In genomic region chr1:244450597-244451538, GRCh38 we compare ENCODE assay signal across 8 cellular contexts. TPM values are rescaled to one million over a fixed set of nuclear protein-coding genes. Genes with fewer than 3 reads are reported as not detected.
A peak's percentile ranks its signal among the peaks of the same experiment; 100 is the strongest.
DNase-seq lines count a peak whose midpoint lies in the region; ATAC-seq and TF ChIP-seq lines count a peak whose summit lies in the region.

No MANE protein-coding gene starts in this region.

- H3K27ac Mint-ChIP-seq in activated B cell treated with CpG ODN at 0.5 μM for 24 hours (peak overlapping the region; percentile 96), chondrocyte (ENCODE audit: unreplicated experiment) (peak overlapping the region; percentile 94)

- DNase-seq in GM03348 (ENCODE audit: low spot score) (peak; percentile 72), GOT3 (lab: John Stamatoyannopoulos, UW) (peak; percentile 40), MM.1S (peak; percentile 73), activated B cell treated with CpG ODN at 0.5 μM for 24 hours (peak; percentile 60), chondrocyte (ENCODE audit: low spot score) (no peak), kidney epithelial cell (ENCODE audit: low read depth) (no peak), SHP77 (lab: John Stamatoyannopoulos, UW) (no peak)
- peak; percentile 55 for DNase-seq in stimulated activated CD4-positive, alpha-beta T cell treated with anti-CD3 and anti-CD28 coated beads, Interleukin-2, amount 100 ng/mL, for 4 hours (ENCODE audit: low read depth)

- POLR2A ChIA-PET in activated B cell treated with CpG ODN at 0.5 μM for 24 hours (lab: Charles Lee): interaction anchor here (0.5 to 1.9 kb wide), 8 partner anchors 9 to 1195 kb away, joined by 3 to 14 read pairs (median 4); partner anchors contain the start of genes CATSPERE and SDCCAG8

- H2AFZ ChIP-seq in MM.1S (ENCODE audit: low read length): peak overlapping the region; percentile 72

- no peaks in the 10 kb centered on the region for H3K9me3 ChIP-seq in MM.1S (replicated peaks; ENCODE audit: insufficient read depth, low read length)

- H3K9ac ChIP-seq in MM.1S (ENCODE audit: low read length): peak overlapping the region; percentile 96

- H3K9me2 ChIP-seq in MM.1S (replicated peaks; ENCODE audit: insufficient read depth, low read length): no peaks in the 10 kb centered on the region

- peak overlapping the region; percentile 91 for H3K4me2 ChIP-seq in MM.1S (ENCODE audit: low read depth, low read length)

- H3K27me3 ChIP-seq in MM.1S (replicated peaks; ENCODE audit: insufficient read depth, low read length): no peaks in the 10 kb centered on the region
- no peaks in the 10 kb centered on the region for H3K27me3 ChIP-seq in kidney epithelial cell (ENCODE audit: control insufficient read depth, insufficient read depth, low read length)

- peak overlapping the region; percentile 95 for H3K27ac ChIP-seq in MM.1S (ENCODE audit: low read length)

- H3K27me3 Mint-ChIP-seq in activated B cell treated with CpG ODN at 0.5 μM for 24 hours: no peaks in the 10 kb centered on the region
- H3K27me3 Mint-ChIP-seq in chondrocyte (ENCODE audit: low read depth): no peaks in the 10 kb centered on the region

- H3F3A ChIP-seq in MM.1S (ENCODE audit: insufficient read depth, low read length): peaks cover 16% of the 10 kb centered on the region

- CTCF ChIA-PET in activated B cell treated with CpG ODN at 0.5 μM for 24 hours (lab: Charles Lee): no interaction called here

- intact Hi-C loops in activated B cell treated with CpG ODN at 0.5 μM for 24 hours (cut with micrococcal nuclease): loop anchor here (1.0 to 10.0 kb wide), 7 partner anchors 16 to 704 kb away; partner anchors contain the start of genes COX20 and KIF26B

- TF ChIP-seq CTCF in MM.1S (IDR thresholded peaks at IDR 0.05; ENCODE audit: low read length): no peak
- TF ChIP-seq CTCF in activated B cell treated with CpG ODN at 0.5 μM for 24 hours (IDR thresholded peaks at IDR 0.05): no peak
- TF ChIP-seq CTCF in chondrocyte (IDR thresholded peaks at IDR 0.05): no peak
- TF ChIP-seq CTCF in kidney epithelial cell (IDR thresholded peaks at IDR 0.05; ENCODE audit: insufficient read depth, low read length, poor library complexity, severe bottlenecking): no peak

- H3K4me3 ChIP-seq in MM.1S (ENCODE audit: low read length) (peak overlapping the region; percentile 96), kidney epithelial cell (ENCODE audit: low read depth, low read length) (peak overlapping the region; percentile 79)

- ATAC-seq in activated B cell treated with CpG ODN at 0.5 μM for 24 hours (ENCODE audit: low read depth): no peak

- H3K36me3 ChIP-seq in MM.1S (replicated peaks; ENCODE audit: insufficient read depth, low read length) (peaks cover 9% of the 10 kb centered on the region; the same call in 1 of the 2 replicates), kidney epithelial cell (ENCODE audit: control insufficient read depth, insufficient read depth, low read length) (no peaks in the 10 kb centered on the region)

- H3K4me1 ChIP-seq in MM.1S (ENCODE audit: low read length): peaks cover 19% of the 10 kb centered on the region

- peak overlapping the region; percentile 95 for H3K4me3 Mint-ChIP-seq in activated B cell treated with CpG ODN at 0.5 μM for 24 hours
- H3K4me3 Mint-ChIP-seq in chondrocyte (ENCODE audit: unreplicated experiment): peak overlapping the region; percentile 82

- H3K4me1 Mint-ChIP-seq in activated B cell treated with CpG ODN at 0.5 μM for 24 hours: peaks cover 40% of the 10 kb centered on the region
- H3K4me1 Mint-ChIP-seq in chondrocyte (ENCODE audit: low read depth): peaks cover 64% of the 10 kb centered on the region

- peaks cover 57% of the 10 kb centered on the region for H3K79me2 ChIP-seq in MM.1S (ENCODE audit: low read length)

- peaks cover 38% of the 10 kb centered on the region for H3K36me3 Mint-ChIP-seq in activated B cell treated with CpG ODN at 0.5 μM for 24 hours (ENCODE audit: low read depth)
- H3K36me3 Mint-ChIP-seq in chondrocyte (ENCODE audit: low read depth): peaks cover 1% of the 10 kb centered on the region

- H3K9me3 Mint-ChIP-seq in activated B cell treated with CpG ODN at 0.5 μM for 24 hours (no peaks in the 10 kb centered on the region), chondrocyte (ENCODE audit: low read depth) (peaks cover 3% of the 10 kb centered on the region)

- H4K20me1 ChIP-seq in MM.1S (ENCODE audit: insufficient read depth, low read length): 0 out of 2 replicates have a peak, but pooled peaks cover 12% of the 10 kb centered on the region

RNA-seq across cellular contexts. Expression of gene ADSS2, which starts 0.8 kb away (rescaled TPM):
- total RNA-seq in activated B cell treated with CpG ODN at 0.5 μM for 24 hours: 37.5 and 42.2 TPM in 2 replicates
- 43.8 to 53.6 TPM (median 47.7 TPM) in 3 replicates for total RNA-seq in chondrocyte
- total RNA-seq in kidney epithelial cell: 42.0 and 42.4 TPM in 2 replicates

RNA-seq across cellular contexts. Expression of gene CATSPERE, which starts 10.2 kb away (rescaled TPM):
- total RNA-seq in activated B cell treated with CpG ODN at 0.5 μM for 24 hours (0.91 and 1.1 TPM in 2 replicates), chondrocyte (1.5 to 2.3 TPM (median 2.3 TPM) in 3 replicates), kidney epithelial cell (0.13 and 0.21 TPM in 2 replicates)

Comparison
In these comparisons a context has a peak if more than half of its experiments do, and no peak if none do; other contexts are left out.
1. DNase-seq: peak in GM03348 (single experiment), GOT3 (single experiment), MM.1S (single experiment), activated B cell treated with CpG ODN at 0.5 μM for 24 hours (single experiment) and stimulated activated CD4-positive, alpha-beta T cell treated with anti-CD3 and anti-CD28 coated beads, Interleukin-2, amount 100 ng/mL, for 4 hours (single experiment); none in chondrocyte (single experiment), kidney epithelial cell (single experiment) and SHP77 (0 of 2).